In the genomic region with DNA sequence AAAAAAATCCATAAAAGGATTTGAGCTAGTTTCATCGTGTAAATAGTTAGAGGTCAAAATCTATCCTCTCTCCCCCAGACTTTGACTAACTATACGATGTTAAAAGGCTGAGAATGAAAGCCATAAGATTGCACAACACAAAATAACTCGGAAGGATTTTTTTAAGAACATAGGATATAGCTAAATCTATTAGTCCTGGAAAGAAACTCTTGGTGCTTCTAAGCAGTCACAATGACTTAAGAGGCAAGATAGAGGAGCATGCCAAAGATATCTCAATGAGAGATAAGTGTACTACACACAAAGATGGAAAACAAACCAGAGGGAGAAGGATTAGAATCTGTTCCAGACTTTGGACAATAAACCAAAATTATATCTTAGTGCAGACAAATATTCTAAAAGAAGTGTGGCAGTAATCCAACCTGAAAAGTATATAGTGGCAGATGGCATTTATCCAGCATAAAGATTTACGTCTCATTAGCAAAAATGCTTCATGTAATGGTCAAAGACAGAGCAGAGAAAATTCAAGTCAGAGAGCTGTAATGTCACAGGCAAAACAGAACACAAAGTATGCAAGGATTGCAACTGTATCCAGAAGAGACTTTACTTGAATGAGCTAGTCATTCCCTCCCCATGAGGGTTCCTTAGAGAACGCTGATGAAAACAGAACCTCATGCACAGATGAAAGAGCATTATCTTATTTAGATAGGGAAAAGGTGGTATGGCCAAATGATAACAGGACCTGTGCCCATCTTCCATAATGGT, we compare ENCODE assay signal across 21 cellular contexts. TPM values are rescaled to one million over a fixed set of nuclear protein-coding genes. Genes with fewer than 3 reads are reported as not detected.
DNase-seq lines count a peak whose midpoint lies in the region; ATAC-seq and TF ChIP-seq lines count a peak whose summit lies in the region.
"Had no signal": no experiment of that assay in that cellular context is flagged by ENCODE, and none has a peak within 500 bp of the region (broad histone marks: within the 10 kb centered on the region; RNA-seq: fewer than 3 reads in every experiment).

No MANE protein-coding gene starts in this region.

- H3K9me3 Mint-ChIP-seq in mesothelial cell of epicardium, result peaks cover 4% of the 10 kb centered on the region

- no peaks in the 10 kb centered on the region for H3K27me3 Mint-ChIP-seq in mesothelial cell of epicardium (ENCODE audit: low read depth)

- H3K4me3 ChIP-seq in choroid plexus epithelial cell (ENCODE audit: low read depth, low read length), result no peak overlapping the region
- H3K4me3 ChIP-seq: gastrocnemius medialis, HAP-1, lung, transverse colon had no signal

- DNase-seq in AG08395 (ENCODE audit: low spot score) (peak; percentile 19), NCI-H446 (lab: John Stamatoyannopoulos, UW) (peak; percentile 19 to 28), choroid plexus epithelial cell (ENCODE audit: low read depth) (peak; percentile 35), mesothelial cell of epicardium (ENCODE audit: low spot score in 2 of 2, unreplicated experiment in 2 of 2) (no peak), DMS53 treated with DMSO at 0.1 percent for 48 hours (lab: John Stamatoyannopoulos, UW; ENCODE audit: unreplicated experiment) (no peak)
- DNase-seq in effector CD4-positive, alpha-beta T cell, result no peak
- DNase-seq: activated naive CD4-positive, alpha-beta T cell; activated T-cell treated with anti-CD3 and anti-CD28 coated beads, Interleukin-2, amount 50 U/mL, for 1 hour; amygdala; gastrocnemius medialis; KBM-7; kidney; NCI-H146; NCI-H526 treated with DMSO at 0.1 percent for 48 hours; occipital lobe; SW 1271; transverse colon had no signal

- H3K4me1 Mint-ChIP-seq in mesothelial cell of epicardium, result peaks cover 30% of the 10 kb centered on the region

- no peaks in the 10 kb centered on the region for H3K36me3 Mint-ChIP-seq in mesothelial cell of epicardium

- no peak for TF ChIP-seq CTCF in choroid plexus epithelial cell (conservative IDR thresholded peaks at IDR 0.05; ENCODE audit: low read depth, low read length)
- no peak for TF ChIP-seq CTCF in mesothelial cell of epicardium (IDR thresholded peaks at IDR 0.05; ENCODE audit: unreplicated experiment)

- ATAC-seq in GM18517 (IDR thresholded peaks at IDR 0.05; ENCODE audit: unreplicated experiment) (no peak), GM21360 (IDR thresholded peaks at IDR 0.05; ENCODE audit: unreplicated experiment) (no peak)
- ATAC-seq: gastrocnemius medialis had no signal

- no peak overlapping the region for H3K4me3 Mint-ChIP-seq in mesothelial cell of epicardium

- peak overlapping the region; percentile 74 for H3K27ac Mint-ChIP-seq in mesothelial cell of epicardium

RNA-seq across cellular contexts. Expression of a gene that starts 28.8 kb away (rescaled TPM):
- total RNA-seq in mesothelial cell of epicardium, result 9.3 to 12.0 TPM (median 11.5 TPM) in 3 replicates
- total RNA-seq: transverse colon had no signal

RNA-seq across cellular contexts. Expression of a gene that starts 57.1 kb away (rescaled TPM):
- 47.6 to 51.7 TPM (median 49.9 TPM) in 3 replicates for total RNA-seq in mesothelial cell of epicardium

Comparison
In these comparisons a context has a peak if more than half of its experiments do, and no peak if none do; other contexts are left out.
1. DNase-seq: peak in AG08395 (single experiment), NCI-H446 (2 of 2) and choroid plexus epithelial cell (single experiment); none in mesothelial cell of epicardium (0 of 2), effector CD4-positive, alpha-beta T cell (single experiment) and DMS53 treated with DMSO at 0.1 percent for 48 hours (single experiment).